ENCODE assay signal across 29 cellular contexts in the genomic region with DNA sequence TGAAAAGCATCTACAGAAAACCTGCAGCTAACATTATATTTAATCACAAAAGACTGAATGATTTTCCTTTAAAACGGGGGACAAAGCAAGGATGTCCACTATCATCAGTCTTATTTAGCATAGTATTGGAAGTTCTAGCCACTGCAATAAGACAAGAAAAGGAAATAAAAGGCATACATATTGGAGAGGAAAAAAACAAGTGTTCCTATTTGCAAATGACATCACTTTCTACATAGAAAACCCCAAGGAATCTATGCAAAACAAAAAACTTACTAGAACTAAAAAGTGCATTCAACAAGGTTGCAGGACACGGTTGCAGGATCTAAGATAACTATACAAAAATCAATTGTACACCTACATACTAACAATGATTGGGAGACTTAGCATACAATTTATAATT.
"Had no signal": no experiment of that assay in that cellular context is flagged by ENCODE, and none has a peak within 500 bp of the region (broad histone marks: within the 10 kb centered on the region; RNA-seq: fewer than 3 reads in every experiment).

No MANE protein-coding gene starts in this region.

- H3K4me3 ChIP-seq: neural progenitor cell, ovary, psoas muscle, skin epidermis, smooth muscle cell, spleen, suprapubic skin, testis, tibial artery, transverse colon, upper lobe of right lung, vagina had no signal

- H3K4me1 ChIP-seq: neural progenitor cell, parathyroid adenoma, psoas muscle, spleen, suprapubic skin, testis, tibial artery, transverse colon, upper lobe of right lung, vagina had no signal

- H3K27ac ChIP-seq: neural progenitor cell, ovary, parathyroid adenoma, psoas muscle, skin epidermis, spleen, suprapubic skin, testis, tibial artery, transverse colon, upper lobe of right lung, vagina had no signal

- H3K4me2 ChIP-seq: neural progenitor cell, smooth muscle cell had no signal

- H2AFZ ChIP-seq: neural progenitor cell, parathyroid adenoma had no signal

- H3K79me2 ChIP-seq: parathyroid adenoma had no signal

- H3K9ac ChIP-seq: neural progenitor cell, parathyroid adenoma had no signal

- H3K27me3 ChIP-seq: neural progenitor cell, ovary, spleen, suprapubic skin, testis, tibial artery, transverse colon, upper lobe of right lung, vagina had no signal

- H3K36me3 ChIP-seq: neural progenitor cell, ovary, spleen, suprapubic skin, tibial artery, transverse colon, upper lobe of right lung, vagina had no signal

- DNase-seq: naive thymus-derived CD4-positive, alpha-beta T cell; natural killer cell; occipital lobe; ovary; posterior cingulate gyrus; psoas muscle; right cardiac atrium; spleen; stimulated activated CD4-positive, alpha-beta T cell treated with anti-CD3 and anti-CD28 coated beads, Interleukin-12 subunit alpha, Interleukin-12 subunit beta, amount 100 ng/mL, for 4 hours; stimulated activated CD4-positive, alpha-beta T cell treated with anti-CD3 and anti-CD28 coated beads, Interleukin-1b, Interleukin-23, amount 100 ng/mL, for 48 hours; stimulated activated CD4-positive, alpha-beta T cell treated with anti-CD3 and anti-CD28 coated beads, Interleukin-4, amount 100 ng/mL, for 1 hour; stimulated activated CD4-positive, alpha-beta T cell treated with anti-CD3 and anti-CD28 coated beads, Interleukin-4, amount 100 ng/mL, for 4 hours; stimulated activated CD8-positive, alpha-beta memory T cell treated with anti-CD3 and anti-CD28 coated beads, Interleukin-4, amount 100 ng/mL, for 48 hours; stimulated activated naive CD4-positive, alpha-beta T cell; stimulated activated naive CD8-positive, alpha-beta T cell treated with anti-CD3 and anti-CD28 coated beads, Interleukin-15, amount 100 ng/mL, for 72 hours; stimulated activated naive CD8-positive, alpha-beta T cell treated with anti-CD3 and anti-CD28 coated beads, Interleukin-15, Interleukin-2, amounts not matched to agents 100 U/mL and 50 U/mL, for 24 hours; substantia nigra; testis; tibial artery; transverse colon; upper lobe of right lung had no signal

- H3K9me3 ChIP-seq: ovary, testis had no signal

- ATAC-seq: naive thymus-derived CD4-positive, alpha-beta T cell; natural killer cell; psoas muscle; right cardiac atrium; sciatic nerve; stimulated activated memory B cell treated with anti-CD40 and anti-IgM and Interleukin-4, amounts not matched to agents 10 μg/mL and 1 μg/mL and 100 μg/mL, for 72 hours; stimulated activated naive CD8-positive, alpha-beta T cell treated with anti-CD3 and anti-CD28 coated beads, Interleukin-15, amount 100 ng/mL, for 72 hours; stimulated activated naive CD8-positive, alpha-beta T cell treated with anti-CD3 and anti-CD28 coated beads, Interleukin-15, Interleukin-2, amounts not matched to agents 100 U/mL and 50 U/mL, for 24 hours; upper lobe of right lung had no signal
